In the genomic region with DNA sequence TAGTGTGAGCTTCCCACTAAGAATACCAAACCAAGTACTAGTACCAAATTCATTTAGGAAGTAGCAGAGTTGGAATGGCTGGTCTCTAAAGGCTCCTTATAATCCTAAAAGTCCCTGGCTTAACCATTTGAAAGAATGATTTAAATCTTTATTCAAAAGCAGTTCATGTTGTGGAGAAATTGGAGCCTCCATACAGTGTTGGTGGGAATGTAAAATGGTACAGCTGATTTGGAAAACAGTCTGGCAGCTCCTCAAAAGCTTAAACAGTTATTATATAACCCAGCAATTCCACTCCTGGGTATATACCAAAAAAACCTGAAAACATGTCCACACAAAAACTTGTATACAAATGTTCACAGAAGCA, we compare ENCODE assay signal across 12 cellular contexts. TPM values are rescaled to one million over a fixed set of nuclear protein-coding genes. Genes with fewer than 3 reads are reported as not detected.
A peak's percentile ranks its signal among the peaks of the same experiment; 100 is the strongest.
DNase-seq lines count a peak whose midpoint lies in the region; ATAC-seq and TF ChIP-seq lines count a peak whose summit lies in the region.
"Had no signal": no experiment of that assay in that cellular context is flagged by ENCODE, and none has a peak within 500 bp of the region (broad histone marks: within the 10 kb centered on the region; RNA-seq: fewer than 3 reads in every experiment).

No MANE protein-coding gene starts in this region.

- no peaks in the 10 kb centered on the region for H3K27me3 ChIP-seq in SK-N-SH (ENCODE audit: insufficient read depth)

- peaks cover 0 to 9% of the 10 kb centered on the region in 2 experiments; a peak in 3 of 4 replicates for H3K4me1 ChIP-seq in SK-N-SH (ENCODE audit: control insufficient read depth in 1 of 2, insufficient read depth in 2 of 2, low read depth in 1 of 2, low read length in 1 of 2)

- POLR2A ChIA-PET in SK-N-SH (lab: Yijun Ruan, JAX): interaction anchor here (0.6 kb wide), 2 partner anchors 20 to 576 kb away, joined by 3 read pairs; no protein-coding TSS in a partner anchor
- POLR2A ChIA-PET in activated CD8-positive, alpha-beta T cell treated with anti-CD3 and anti-CD28 coated beads for 36 hours (lab: Charles Lee): interaction anchor here (0.9 to 1.3 kb wide), 3 partner anchors 10 to 252 kb away, joined by 3 to 4 read pairs (median 3); no protein-coding TSS in a partner anchor

- peak overlapping the region; percentile 93 for H3K4me2 ChIP-seq in SK-N-SH

- TF ChIP-seq EP300 in SK-N-SH (IDR thresholded peaks at IDR 0.05; ENCODE audit: borderline replicate concordance in 1 of 2, low read depth in 1 of 2, low read length in 1 of 2): no peak

- no peak overlapping the region for H3K27ac ChIP-seq in SK-N-SH (ENCODE audit: low read depth in 2 of 2, low read length in 1 of 2)
- H3K27ac ChIP-seq: 22Rv1 had no signal

- peaks cover 44% of the 10 kb centered on the region; the same call in 1 of the 2 replicates for H3K79me2 ChIP-seq in SK-N-SH (ENCODE audit: insufficient read depth)

- H3K4me1 Mint-ChIP-seq in activated CD8-positive, alpha-beta T cell treated with anti-CD3 and anti-CD28 coated beads for 36 hours (ENCODE audit: low read depth): peaks cover 48% of the 10 kb centered on the region

- H3K9me3 Mint-ChIP-seq in activated CD8-positive, alpha-beta T cell treated with anti-CD3 and anti-CD28 coated beads for 36 hours: no peaks in the 10 kb centered on the region

- no peaks in the 10 kb centered on the region for H3K9me2 ChIP-seq in SK-N-SH

- DNase-seq in SK-N-SH (no peak), fibroblast of pulmonary artery (ENCODE audit: low read depth) (no peak), retinal pigment epithelial cell (ENCODE audit: low read depth) (no peak), SW 1271 (lab: John Stamatoyannopoulos, UW) (no peak), SKM-1 (lab: John Stamatoyannopoulos, UW; ENCODE audit: unreplicated experiment) (no peak)
- no peak for DNase-seq in activated CD8-positive, alpha-beta T cell treated with anti-CD3 and anti-CD28 coated beads for 36 hours
- DNase-seq in stimulated activated CD4-positive, alpha-beta T cell treated with anti-CD3 and anti-CD28 coated beads, Interleukin-2, amount 100 ng/mL, for 24 hours: no peak
- DNase-seq: activated CD8-positive, alpha-beta memory T cell treated with anti-CD3 and anti-CD28 coated beads for 24 hours; NCI-H2107; nucleus accumbens had no signal

- H3F3A ChIP-seq in SK-N-SH (replicated peaks; ENCODE audit: insufficient read depth): peaks cover 4% of the 10 kb centered on the region

- CTCF ChIA-PET in SK-N-SH (lab: Yijun Ruan, JAX): interaction anchor here (0.6 kb wide), 1 partner anchor 16 kb away, joined by 3 read pairs; no protein-coding TSS in a partner anchor
- CTCF ChIA-PET in activated CD8-positive, alpha-beta T cell treated with anti-CD3 and anti-CD28 coated beads for 36 hours (lab: Charles Lee): interaction anchor here (0.8 to 1.4 kb wide), 4 partner anchors 8 to 50 kb away, joined by 3 to 6 read pairs (median 3); no protein-coding TSS in a partner anchor

- no peak for ATAC-seq in SK-N-SH treated with all-trans-retinoic acid at 6 μM for 48 hours
- ATAC-seq in activated CD8-positive, alpha-beta T cell treated with anti-CD3 and anti-CD28 coated beads for 36 hours: no peak

- no peaks in the 10 kb centered on the region for H3K9me3 ChIP-seq in SK-N-SH

- peak overlapping the region; percentile 83 for H3K4me3 Mint-ChIP-seq in activated CD8-positive, alpha-beta T cell treated with anti-CD3 and anti-CD28 coated beads for 36 hours

- peak overlapping the region; percentile 82 for H3K27ac Mint-ChIP-seq in activated CD8-positive, alpha-beta T cell treated with anti-CD3 and anti-CD28 coated beads for 36 hours

- TF ChIP-seq CTCF in SK-N-SH (IDR thresholded peaks at IDR 0.05): no peak
- TF ChIP-seq CTCF in activated CD8-positive, alpha-beta T cell treated with anti-CD3 and anti-CD28 coated beads for 36 hours (IDR thresholded peaks at IDR 0.05): no peak
- TF ChIP-seq CTCF in fibroblast of pulmonary artery (IDR thresholded peaks at IDR 0.05; ENCODE audit: low read length, missing control alignments): no peak
- TF ChIP-seq CTCF in retinal pigment epithelial cell (conservative IDR thresholded peaks at IDR 0.05; ENCODE audit: low read depth, low read length): no peak

- no peak for TF ChIP-seq RAD21 in SK-N-SH (IDR thresholded peaks at IDR 0.05; ENCODE audit: low read length)

- H3K36me3 Mint-ChIP-seq in activated CD8-positive, alpha-beta T cell treated with anti-CD3 and anti-CD28 coated beads for 36 hours (ENCODE audit: low read depth): peaks cover 64% of the 10 kb centered on the region

- intact Hi-C loops in activated CD8-positive, alpha-beta T cell treated with anti-CD3 and anti-CD28 coated beads for 36 hours (cut with micrococcal nuclease): loop anchor here (2.0 kb wide), 1 partner anchor 22 kb away; the partner anchor contains the start of gene HAUS6

- no peaks in the 10 kb centered on the region for H4K20me1 ChIP-seq in SK-N-SH (ENCODE audit: insufficient read depth)

- H3K4me3 ChIP-seq in SK-N-SH (ENCODE audit: low read depth in 2 of 2, low read length in 1 of 2) (0 out of 4 replicates have a peak overlapping the region, but pooled peaks of 1 of the 2 experiments have one; percentile 76), fibroblast of pulmonary artery (replicated peaks; ENCODE audit: low read depth, low read length) (peak overlapping the region; percentile 98), retinal pigment epithelial cell (ENCODE audit: low read length) (peak overlapping the region; percentile 84)

- no peaks in the 10 kb centered on the region for H3K27me3 Mint-ChIP-seq in activated CD8-positive, alpha-beta T cell treated with anti-CD3 and anti-CD28 coated beads for 36 hours

- H3K9ac ChIP-seq in SK-N-SH: no peak overlapping the region

- H3K36me3 ChIP-seq in SK-N-SH (replicated peaks in 1 of 2; ENCODE audit: control insufficient read depth in 1 of 2, insufficient read depth in 2 of 2, low read length in 1 of 2): peaks cover 22 to 35% of the 10 kb centered on the region in 2 experiments

- no peak overlapping the region for H2AFZ ChIP-seq in SK-N-SH (ENCODE audit: low read depth)

TF ChIP-seq in SK-N-SH, 30 proteins besides CTCF, POLR2A, EP300 and RAD21 (continues in another document):
- TF ChIP-seq POLR2AphosphoS5 (IDR thresholded peaks at IDR 0.05; ENCODE audit: low read depth, low read length): no peak
- no peak for TF ChIP-seq CHD2 (IDR thresholded peaks at IDR 0.05; ENCODE audit: low read length, partially characterized antibody)
- TF ChIP-seq RXRA (IDR thresholded peaks at IDR 0.05; ENCODE audit: borderline replicate concordance, low read depth): no peak

TF ChIP-seq in SK-N-SH treated with all-trans-retinoic acid at 6 μM for 48 hours, 23 proteins besides CTCF, POLR2A, EP300 and RAD21 (continues in another document):
- no peak for TF ChIP-seq PPARA (CRISPR knock-in tag; IDR thresholded peaks at IDR 0.05; ENCODE audit: borderline replicate concordance)
- TF ChIP-seq RARB (CRISPR knock-in tag; IDR thresholded peaks at IDR 0.05): no peak
- TF ChIP-seq ZFP3 (CRISPR knock-in tag; IDR thresholded peaks at IDR 0.05): no peak
- no peak for TF ChIP-seq ZNF8 (CRISPR knock-in tag; IDR thresholded peaks at IDR 0.05)
- TF ChIP-seq GLIS3 (CRISPR knock-in tag; IDR thresholded peaks at IDR 0.05): no peak
- TF ChIP-seq PATZ1 (CRISPR knock-in tag; IDR thresholded peaks at IDR 0.05; ENCODE audit: borderline replicate concordance): no peak
- no peak for TF ChIP-seq ESRRG (CRISPR knock-in tag; IDR thresholded peaks at IDR 0.05)
- TF ChIP-seq ZNF565 (CRISPR knock-in tag; conservative IDR thresholded peaks at IDR 0.05; ENCODE audit: low read depth): no peak

RNA-seq across cellular contexts. Expression of gene PLIN2, which starts 2.9 kb away (rescaled TPM):
- polyA plus RNA-seq in SK-N-SH (2012; rRNA removed): 63.4 and 73.8 TPM in 2 replicates
- polyA plus RNA-seq in SK-N-SH (2012; cell fraction: cytosol; rRNA removed): 61.6 and 71.9 TPM in 2 replicates
- 43.0 and 48.4 TPM in 2 replicates for polyA plus RNA-seq in SK-N-SH (2012; cell fraction: nucleus; rRNA removed)
- 100 to 1,000 TPM; 126 TPM for total RNA-seq in activated CD8-positive, alpha-beta T cell treated with anti-CD3 and anti-CD28 coated beads for 36 hours

RNA-seq across cellular contexts. Expression of gene HAUS6, which starts 21.7 kb away (rescaled TPM):
- 4.7 and 6.1 TPM in 2 replicates for polyA plus RNA-seq in SK-N-SH (2012; rRNA removed)
- 7.3 and 8.2 TPM in 2 replicates for polyA plus RNA-seq in SK-N-SH (2012; cell fraction: cytosol; rRNA removed)
- polyA plus RNA-seq in SK-N-SH (2012; cell fraction: nucleus; rRNA removed): 4.8 and 8.5 TPM in 2 replicates
- 10 to 100 TPM; 30.8 to 35.8 TPM for total RNA-seq in activated CD8-positive, alpha-beta T cell treated with anti-CD3 and anti-CD28 coated beads for 36 hours
